ENCODE assay signal across 12 cellular contexts in genomic region chr15:85955501-85956391, GRCh38.
DNase-seq lines count a peak whose midpoint lies in the region; ATAC-seq and TF ChIP-seq lines count a peak whose summit lies in the region.
"Had no signal": no experiment of that assay in that cellular context is flagged by ENCODE, and none has a peak within 500 bp of the region (broad histone marks: within the 10 kb centered on the region; RNA-seq: fewer than 3 reads in every experiment).

No MANE protein-coding gene starts in this region.

- TF ChIP-seq POLR2A in prostate gland (IDR thresholded peaks at IDR 0.05): no peak

- WGBS in prostate gland: 91% methylated on average over 3 of the region's 3 CpGs

- DNase-seq in activated naive CD4-positive, alpha-beta T cell treated with anti-CD3 and anti-CD28 coated beads, Interleukin-2, amount 50 U/mL, for 72 hours (ENCODE audit: low spot score in 2 of 2): no peak
- DNase-seq in activated naive CD4-positive, alpha-beta T cell treated with Interleukin-2 at 50 U/mL for 16 hours: no peak
- DNase-seq in left lobe of liver (ENCODE audit: low spot score) (no peak), hippocampal formation (lab: John Stamatoyannopoulos, UW) (no peak), prostate gland (ENCODE audit: low spot score) (no peak)
- DNase-seq in effector CD8-positive, alpha-beta T cell (lab: John Stamatoyannopoulos, UW): no peak
- DNase-seq: activated CD8-positive, alpha-beta memory T cell treated with anti-CD3 and anti-CD28 coated beads, Interleukin-2, amount 50 U/mL, for 4 hours; caudate nucleus; foreskin fibroblast; NCI-H2227 treated with DMSO at 0.1 percent for 48 hours had no signal

- ATAC-seq in activated naive CD4-positive, alpha-beta T cell treated with anti-CD3 and anti-CD28 coated beads, Interleukin-2, amount 50 U/mL, for 72 hours: peak; percentile 68 to 75
- ATAC-seq in HG02642 (IDR thresholded peaks at IDR 0.05; ENCODE audit: poor library complexity, unreplicated experiment) (peak; percentile 87), HG03460 (IDR thresholded peaks at IDR 0.05; ENCODE audit: unreplicated experiment) (peak; percentile 86), left lobe of liver (no peak)

- no peak for TF ChIP-seq CTCF in prostate gland (IDR thresholded peaks at IDR 0.05)

- H3K36me3 Mint-ChIP-seq in activated naive CD4-positive, alpha-beta T cell treated with anti-CD3 and anti-CD28 coated beads, Interleukin-2, amount 50 U/mL, for 72 hours: no peaks in the 10 kb centered on the region

- H3K4me1 ChIP-seq in prostate gland (replicated peaks): no peaks in the 10 kb centered on the region

- no peak overlapping the region for H3K4me3 ChIP-seq in prostate gland

- H3K27me3 ChIP-seq in prostate gland (replicated peaks; ENCODE audit: insufficient read depth): no peaks in the 10 kb centered on the region

- intact Hi-C loops in prostate gland (cut with DNase I): no loop called here

- peak overlapping the region in 1 of 2 donors; percentile 4 for H3K27ac Mint-ChIP-seq in activated naive CD4-positive, alpha-beta T cell treated with anti-CD3 and anti-CD28 coated beads, Interleukin-2, amount 50 U/mL, for 72 hours

- peaks cover 3 to 11% of the 10 kb centered on the region in 2 donors for H3K9me3 Mint-ChIP-seq in activated naive CD4-positive, alpha-beta T cell treated with anti-CD3 and anti-CD28 coated beads, Interleukin-2, amount 50 U/mL, for 72 hours

- no peaks in the 10 kb centered on the region for H3K36me3 ChIP-seq in prostate gland

- H3K27ac ChIP-seq in prostate gland: no peak overlapping the region

- H3K9me3 ChIP-seq in prostate gland: no peaks in the 10 kb centered on the region
